Comparison of ENCODE assay signal across 18 cellular contexts in genomic region chr14:20791199-20791996, GRCh38. TPM values are rescaled to one million over a fixed set of nuclear protein-coding genes. Genes with fewer than 3 reads are reported as not detected.
DNase-seq lines count a peak whose midpoint lies in the region; ATAC-seq lines count a peak whose summit lies in the region.
"Had no signal": no experiment of that assay in that cellular context is flagged by ENCODE, and none has a peak within 500 bp of the region (broad histone marks: within the 10 kb centered on the region; RNA-seq: fewer than 3 reads in every experiment).

No MANE protein-coding gene starts in this region.

- H3K4me1 Mint-ChIP-seq in dendritic cell treated with granulocyte-macrophage colony-stimulating factor and Interleukin-4, amounts not matched to agents 40 ng/mL and 50 ng/mL, for 4 days (ENCODE audit: low read depth), result peaks cover 53% of the 10 kb centered on the region

- intact Hi-C loops in dendritic cell treated with granulocyte-macrophage colony-stimulating factor and Interleukin-4, amounts not matched to agents 40 ng/mL and 50 ng/mL, for 4 days (cut with micrococcal nuclease), result no loop called here

- H3K27me3 Mint-ChIP-seq in dendritic cell treated with granulocyte-macrophage colony-stimulating factor and Interleukin-4, amounts not matched to agents 40 ng/mL and 50 ng/mL, for 4 days, result no peaks in the 10 kb centered on the region

- peak; percentile 53 to 92 for DNase-seq in NOMO-1 (lab: John Stamatoyannopoulos, UW; ENCODE audit: unreplicated experiment in 2 of 2)
- DNase-seq in superior temporal gyrus (ENCODE audit: extremely low spot score), result peak; percentile 5
- DNase-seq in dermis blood vessel endothelial cell, result no peak
- DNase-seq: ACHN; BE2C; CD8-positive, alpha-beta T cell; DND-41; GDM1; Karpas-422; NCI-H2107; NCI-H345; NCI-H526 treated with DMSO at 0.1 percent for 48 hours; Right ventricle myocardium superior had no signal

- peak overlapping the region; percentile 79 for H3K27ac Mint-ChIP-seq in dendritic cell treated with granulocyte-macrophage colony-stimulating factor and Interleukin-4, amounts not matched to agents 40 ng/mL and 50 ng/mL, for 4 days
- H3K27ac Mint-ChIP-seq: CD8-positive, alpha-beta T cell had no signal

- H3K9me3 Mint-ChIP-seq in dendritic cell treated with granulocyte-macrophage colony-stimulating factor and Interleukin-4, amounts not matched to agents 40 ng/mL and 50 ng/mL, for 4 days, result no peaks in the 10 kb centered on the region
- H3K9me3 Mint-ChIP-seq: CD8-positive, alpha-beta T cell had no signal

- H3K4me3 Mint-ChIP-seq in dendritic cell treated with granulocyte-macrophage colony-stimulating factor and Interleukin-4, amounts not matched to agents 40 ng/mL and 50 ng/mL, for 4 days, result no peak overlapping the region
- H3K4me3 Mint-ChIP-seq: CD8-positive, alpha-beta T cell had no signal

- ATAC-seq in GM18868 (IDR thresholded peaks at IDR 0.05; ENCODE audit: unreplicated experiment) (peak; percentile 52), GM18519 (IDR thresholded peaks at IDR 0.05; ENCODE audit: low FRiP score, unreplicated experiment) (no peak), HG02571 (IDR thresholded peaks at IDR 0.05; ENCODE audit: unreplicated experiment) (no peak)
- ATAC-seq: CD8-positive, alpha-beta T cell; Panc1 had no signal

- H3K36me3 Mint-ChIP-seq in dendritic cell treated with granulocyte-macrophage colony-stimulating factor and Interleukin-4, amounts not matched to agents 40 ng/mL and 50 ng/mL, for 4 days (ENCODE audit: low read depth), result peaks cover 23% of the 10 kb centered on the region
- H3K36me3 Mint-ChIP-seq: CD8-positive, alpha-beta T cell had no signal

RNA-seq across cellular contexts. Expression of gene RNASE6, which starts 10.3 kb away (rescaled TPM):
- total RNA-seq in dermis blood vessel endothelial cell, result 0.14 and 0.17 TPM in 2 replicates

RNA-seq across cellular contexts. Expression of gene RNASE1, which starts 11.2 kb away (rescaled TPM):
- total RNA-seq in dermis blood vessel endothelial cell, result 28.6 and 64.0 TPM in 2 replicates
- total RNA-seq: CD8-positive, alpha-beta T cell had no signal

RNA-seq across cellular contexts. Expression of gene EDDM3B, which starts 23.2 kb away (rescaled TPM):
- total RNA-seq in dermis blood vessel endothelial cell, result not detected in 2 replicates
- total RNA-seq: CD8-positive, alpha-beta T cell; Right ventricle myocardium superior had no signal

RNA-seq across cellular contexts. Expression of gene EDDM3A, which starts 45.7 kb away (rescaled TPM):
- not detected in 2 replicates for total RNA-seq in dermis blood vessel endothelial cell
- total RNA-seq: CD8-positive, alpha-beta T cell; Right ventricle myocardium superior had no signal
